7 cellular contexts compared by ENCODE assay signal in the genomic region with DNA sequence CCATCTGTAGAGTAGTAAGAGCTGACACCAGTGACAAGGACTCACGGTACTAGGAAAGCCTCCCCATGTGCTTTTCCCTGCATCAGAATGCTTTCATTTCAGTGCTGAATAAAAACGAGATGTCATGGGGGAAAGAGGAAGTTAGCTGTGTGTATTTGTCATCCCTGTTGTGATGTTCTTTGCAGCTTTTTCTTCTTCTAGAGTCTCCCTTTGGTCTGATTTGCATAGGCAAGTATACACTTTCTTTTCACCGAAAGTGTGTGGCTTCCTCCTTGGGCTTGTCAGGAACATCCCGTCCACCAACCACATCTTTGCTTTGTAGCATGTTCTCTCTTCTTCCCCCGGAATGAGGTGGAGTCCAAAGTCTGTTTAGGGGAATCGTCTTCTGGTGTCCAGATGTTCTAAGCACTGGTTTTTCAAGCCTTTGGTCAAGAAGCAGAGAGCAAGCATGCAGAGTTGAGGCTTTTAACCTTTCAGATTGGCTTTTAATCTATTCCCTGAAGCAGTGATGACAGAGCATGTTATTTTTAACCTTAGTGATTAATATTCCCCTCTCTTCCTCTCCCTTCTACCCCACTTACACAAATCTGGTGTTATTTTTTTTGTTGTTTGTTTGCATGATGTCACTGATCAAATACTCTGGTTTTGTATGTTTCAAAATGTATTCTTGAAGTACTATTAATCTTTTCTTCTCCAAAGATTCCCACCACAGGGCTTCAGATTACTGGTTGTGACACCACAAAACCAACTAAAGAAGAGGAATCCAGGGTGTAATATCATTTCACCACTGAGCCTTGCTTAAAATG.
DNase-seq lines count a peak whose midpoint lies in the region; ATAC-seq, FAIRE-seq and TF ChIP-seq lines count a peak whose summit lies in the region.

No MANE protein-coding gene starts in this region.

- H3K4me1 Mint-ChIP-seq in neural crest cell: peaks cover 19% of the 10 kb centered on the region

- H3K4me3 ChIP-seq in HFF-Myc (replicated peaks; ENCODE audit: low read depth, low read length) (peak overlapping the region; percentile 42), NB4 (ENCODE audit: low read depth, low read length) (no peak overlapping the region), bronchial epithelial cell (ENCODE audit: low read depth, low read length) (no peak overlapping the region)

- in situ Hi-C loops in ACHN (cut with HindIII; ENCODE audit: low pct_ligation_motif_present, low pct_unique_long_range_greater_than_20kb, low sequenced_read_pairs): no loop called here

- no peak for TF ChIP-seq POLR2A in NB4 (IDR thresholded peaks at IDR 0.05; ENCODE audit: extremely low read depth, insufficient read length)

- no peaks in the 10 kb centered on the region for H3K27me3 Mint-ChIP-seq in neural crest cell (ENCODE audit: low read depth)

- H3K27me3 ChIP-seq in bronchial epithelial cell (ENCODE audit: control insufficient read depth, insufficient read depth, low read length): no peaks in the 10 kb centered on the region

- H3K4me3 Mint-ChIP-seq in neural crest cell: no peak overlapping the region

- TF ChIP-seq CTCF in HFF-Myc (IDR thresholded peaks at IDR 0.05; ENCODE audit: low read depth, low read length, missing control alignments) (no peak), NB4 (IDR thresholded peaks at IDR 0.05; ENCODE audit: low read depth, low read length) (no peak), bronchial epithelial cell (IDR thresholded peaks at IDR 0.05; ENCODE audit: insufficient read depth, low read length, severe bottlenecking) (no peak), neural crest cell (conservative IDR thresholded peaks at IDR 0.05) (no peak)

- DNase-seq in HFF-Myc (ENCODE audit: extremely low read depth, low read depth) (peak; percentile 96), NB4 (ENCODE audit: low read depth) (peak; percentile 18), bronchial epithelial cell (ENCODE audit: low read depth) (peak; percentile 33), neural crest cell (ENCODE audit: low read depth, low spot score) (no peak), ACHN (no peak), NCI-H82 treated with DMSO at 0.1 percent for 48 hours (lab: John Stamatoyannopoulos, UW; ENCODE audit: unreplicated experiment) (no peak)

- H3K27ac Mint-ChIP-seq in neural crest cell (ENCODE audit: unreplicated experiment): peak overlapping the region; percentile 48

- no peaks in the 10 kb centered on the region for H3K9me3 Mint-ChIP-seq in neural crest cell

- no peaks in the 10 kb centered on the region for H3K36me3 Mint-ChIP-seq in neural crest cell (ENCODE audit: low read depth)

- H3K36me3 ChIP-seq in bronchial epithelial cell (ENCODE audit: control insufficient read depth, insufficient read depth, low read length): no peaks in the 10 kb centered on the region

- ATAC-seq in GM18517 (IDR thresholded peaks at IDR 0.05; ENCODE audit: unreplicated experiment): peak; percentile 96

- FAIRE-seq in bronchial epithelial cell (lab: Jason Lieb, UNC): no peak

Comparison
In these comparisons a context has a peak if more than half of its experiments do, and no peak if none do; other contexts are left out.
1. DNase-seq: peak in HFF-Myc (single experiment), NB4 (single experiment) and bronchial epithelial cell (single experiment); none in neural crest cell (single experiment), ACHN (single experiment) and NCI-H82 treated with DMSO at 0.1 percent for 48 hours (single experiment).